In genomic region chr10:102067091-102067916, GRCh38 we compare ENCODE assay signal across 12 cellular contexts. TPM values are rescaled to one million over a fixed set of nuclear protein-coding genes. Genes with fewer than 3 reads are reported as not detected.
DNase-seq lines count a peak whose midpoint lies in the region; ATAC-seq and TF ChIP-seq lines count a peak whose summit lies in the region.
"Had no signal": no experiment of that assay in that cellular context is flagged by ENCODE, and none has a peak within 500 bp of the region (broad histone marks: within the 10 kb centered on the region; RNA-seq: fewer than 3 reads in every experiment).

No MANE protein-coding gene starts in this region.

- peaks cover 29% of the 10 kb centered on the region for H3K4me1 Mint-ChIP-seq in activated T-cell treated with anti-CD3 and anti-CD28 coated beads, Interleukin-2, amount 50 U/mL, for 4 hours (ENCODE audit: low read depth)
- H3K4me1 Mint-ChIP-seq in stimulated activated effector memory CD8-positive, alpha-beta T cell treated with anti-CD3 and anti-CD28 coated beads, Interleukin-12 subunit alpha, Interleukin-12 subunit beta, amount 100 ng/mL, for 72 hours = peaks cover 30% of the 10 kb centered on the region
- peaks cover 14% of the 10 kb centered on the region for H3K4me1 Mint-ChIP-seq in Calu3 (ENCODE audit: low read depth, unreplicated experiment)

- peaks cover 13% of the 10 kb centered on the region for H4K20me1 ChIP-seq in hepatocyte (ENCODE audit: insufficient read depth, poor library complexity, severe bottlenecking)

- no peak overlapping the region for H3K4me3 ChIP-seq in hepatocyte

- no peaks in the 10 kb centered on the region for H3K9me3 Mint-ChIP-seq in activated T-cell treated with anti-CD3 and anti-CD28 coated beads, Interleukin-2, amount 50 U/mL, for 4 hours
- H3K9me3 Mint-ChIP-seq in stimulated activated effector memory CD8-positive, alpha-beta T cell treated with anti-CD3 and anti-CD28 coated beads, Interleukin-12 subunit alpha, Interleukin-12 subunit beta, amount 100 ng/mL, for 72 hours = no peaks in the 10 kb centered on the region
- H3K9me3 Mint-ChIP-seq in Calu3 (ENCODE audit: low read depth, unreplicated experiment) = no peaks in the 10 kb centered on the region

- H2AFZ ChIP-seq in hepatocyte = no peak overlapping the region

- H3K27me3 ChIP-seq in hepatocyte = no peaks in the 10 kb centered on the region
- H3K27me3 ChIP-seq: tibial artery had no signal

- H3K4me2 ChIP-seq in hepatocyte = peak overlapping the region; percentile 99

- H3K4me1 ChIP-seq in hepatocyte (ENCODE audit: insufficient read depth) = peaks cover 18% of the 10 kb centered on the region

- H3K36me3 Mint-ChIP-seq in activated T-cell treated with anti-CD3 and anti-CD28 coated beads, Interleukin-2, amount 50 U/mL, for 4 hours (ENCODE audit: insufficient read depth) = peaks cover 2% of the 10 kb centered on the region
- H3K36me3 Mint-ChIP-seq in stimulated activated effector memory CD8-positive, alpha-beta T cell treated with anti-CD3 and anti-CD28 coated beads, Interleukin-12 subunit alpha, Interleukin-12 subunit beta, amount 100 ng/mL, for 72 hours = peaks cover 25% of the 10 kb centered on the region
- peaks cover 19% of the 10 kb centered on the region for H3K36me3 Mint-ChIP-seq in Calu3 (ENCODE audit: insufficient read depth, unreplicated experiment)

- H3K9me2 ChIP-seq in hepatocyte (replicated peaks; ENCODE audit: insufficient read depth) = no peaks in the 10 kb centered on the region

- H3K27ac Mint-ChIP-seq in stimulated activated effector memory CD8-positive, alpha-beta T cell treated with anti-CD3 and anti-CD28 coated beads, Interleukin-12 subunit alpha, Interleukin-12 subunit beta, amount 100 ng/mL, for 72 hours = peak overlapping the region; percentile 92
- no peak overlapping the region for H3K27ac Mint-ChIP-seq in Calu3 (ENCODE audit: unreplicated experiment)

- H3K36me3 ChIP-seq in hepatocyte (replicated peaks; ENCODE audit: insufficient read depth, low read depth) = no peaks in the 10 kb centered on the region

- ATAC-seq in activated T-cell treated with anti-CD3 and anti-CD28 coated beads, Interleukin-2, amount 50 U/mL, for 4 hours = no peak
- ATAC-seq in stimulated activated effector memory CD8-positive, alpha-beta T cell treated with anti-CD3 and anti-CD28 coated beads, Interleukin-12 subunit alpha, Interleukin-12 subunit beta, amount 100 ng/mL, for 72 hours = no peak

- BruUV-seq in Calu3 (replicated peaks; lab: Mats Ljungman, UMichigan) = no TSS peak

- peaks cover 31% of the 10 kb centered on the region for H3K79me2 ChIP-seq in hepatocyte

- peak overlapping the region; percentile 60 for H3K4me3 Mint-ChIP-seq in activated T-cell treated with anti-CD3 and anti-CD28 coated beads, Interleukin-2, amount 50 U/mL, for 4 hours
- peak overlapping the region; percentile 87 for H3K4me3 Mint-ChIP-seq in stimulated activated effector memory CD8-positive, alpha-beta T cell treated with anti-CD3 and anti-CD28 coated beads, Interleukin-12 subunit alpha, Interleukin-12 subunit beta, amount 100 ng/mL, for 72 hours
- H3K4me3 Mint-ChIP-seq in Calu3 (ENCODE audit: low read depth, unreplicated experiment) = no peak overlapping the region

- WGBS in hepatocyte (ENCODE audit: low lambda C conversion rate, missing lambda C conversion rate) = 94% methylated on average over 13 of the region's 18 CpGs

- intact Hi-C loops in Calu3 (cut with micrococcal nuclease; ENCODE audit: unreplicated experiment) = no loop called here

- CTCF ChIA-PET in Calu3 (lab: Charles Lee) = interaction anchor here (0.6 to 1.2 kb wide), 4 partner anchors 36 to 227 kb away, joined by 3 to 6 read pairs (median 4); no protein-coding TSS in a partner anchor

- no peak overlapping the region for H3K27ac ChIP-seq in hepatocyte

- H3K27me3 Mint-ChIP-seq in activated T-cell treated with anti-CD3 and anti-CD28 coated beads, Interleukin-2, amount 50 U/mL, for 4 hours (ENCODE audit: low read depth) = no peaks in the 10 kb centered on the region
- no peaks in the 10 kb centered on the region for H3K27me3 Mint-ChIP-seq in Calu3 (ENCODE audit: unreplicated experiment)

- TF ChIP-seq CTCF in hepatocyte (IDR thresholded peaks at IDR 0.05; ENCODE audit: poor library complexity) (no peak), Calu3 (IDR thresholded peaks at IDR 0.05; ENCODE audit: unreplicated experiment) (no peak)

- 0 out of 2 replicates have a peak, but pooled peaks have one; percentile 20 for TF ChIP-seq POLR2A in Raji (IDR thresholded peaks at IDR 0.05; ENCODE audit: insufficient read depth, low read depth, low read length)

- H3K9me3 ChIP-seq in hepatocyte (ENCODE audit: low read depth) = no peaks in the 10 kb centered on the region
- H3K9me3 ChIP-seq: tibial artery had no signal

- DNase-seq in activated T-cell treated with anti-CD3 and anti-CD28 coated beads, Interleukin-2, amount 50 U/mL, for 4 hours = no peak
- no peak for DNase-seq in activated T-cell treated with anti-CD3 and anti-CD28 coated beads, Interleukin-2, amount 50 U/mL, for 1 hour
- DNase-seq in hepatocyte (ENCODE audit: low spot score) (no peak), Calu3 (no peak), 8988T (no peak), NAMALWA (ENCODE audit: low spot score) (no peak)
- no peak for DNase-seq in stimulated activated effector memory CD8-positive, alpha-beta T cell treated with anti-CD3 and anti-CD28 coated beads, Interleukin-12 subunit alpha, Interleukin-12 subunit beta, amount 100 ng/mL, for 72 hours (ENCODE audit: low spot score in 2 of 2)
- DNase-seq: effector CD8-positive, alpha-beta T cell; GDM1; head of caudate nucleus had no signal

RNA-seq across cellular contexts. Expression of gene HPS6, which starts 2.2 kb away (rescaled TPM):
- 10 to 100 TPM; 25.4 to 27.7 (median 25.5) TPM for total RNA-seq in activated T-cell treated with anti-CD3 and anti-CD28 coated beads, Interleukin-2, amount 50 U/mL, for 4 hours
- total RNA-seq in hepatocyte = 22.4 and 24.6 TPM in 2 replicates
- 18.0 and 25.2 TPM in 2 replicates for polyA plus RNA-seq in hepatocyte
- 14.7 and 16.9 TPM in 2 replicates for total RNA-seq in Calu3 (2022)

RNA-seq across cellular contexts. Expression of gene ARMH3, which starts 11.3 kb away (rescaled TPM):
- total RNA-seq in activated T-cell treated with anti-CD3 and anti-CD28 coated beads, Interleukin-2, amount 50 U/mL, for 4 hours = 10 to 100 TPM; 16.6 to 21.7 (median 21.5) TPM
- total RNA-seq in hepatocyte (10.6 and 11.7 TPM in 2 replicates), Calu3 (2022) (14.1 and 14.5 TPM in 2 replicates)
- polyA plus RNA-seq in hepatocyte = 12.6 and 15.1 TPM in 2 replicates

RNA-seq across cellular contexts. Expression of gene LDB1, which starts 52.9 kb away (rescaled TPM):
- 10 to 100 TPM; 55.7 to 59.6 (median 56.2) TPM for total RNA-seq in activated T-cell treated with anti-CD3 and anti-CD28 coated beads, Interleukin-2, amount 50 U/mL, for 4 hours
- total RNA-seq in hepatocyte = 46.3 and 47.2 TPM in 2 replicates
- polyA plus RNA-seq in hepatocyte = 28.2 and 31.2 TPM in 2 replicates
- 25.8 and 27.5 TPM in 2 replicates for total RNA-seq in Calu3 (2022)
